In genomic region chr10:129104266-129105045, GRCh38 we compare ENCODE assay signal across 22 cellular contexts.
A peak's percentile ranks its signal among the peaks of the same experiment; 100 is the strongest.
DNase-seq lines count a peak whose midpoint lies in the region; ATAC-seq, FAIRE-seq and TF ChIP-seq lines count a peak whose summit lies in the region.
"Had no signal": no experiment of that assay in that cellular context is flagged by ENCODE, and none has a peak within 500 bp of the region (broad histone marks: within the 10 kb centered on the region; RNA-seq: fewer than 3 reads in every experiment).

No MANE protein-coding gene starts in this region.

- H3K4me3 ChIP-seq in lower lobe of right lung, result no peak overlapping the region
- H3K4me3 ChIP-seq: K562, sigmoid colon had no signal

- no peaks in the 10 kb centered on the region for H3K9me3 ChIP-seq in CD4-positive, alpha-beta T cell (ENCODE audit: control insufficient read depth, low read length)
- H3K9me3 ChIP-seq in lower lobe of right lung, result no peaks in the 10 kb centered on the region
- H3K9me3 ChIP-seq: Caco-2, sigmoid colon had no signal

- peak overlapping the region; percentile 54 for H3K27ac Mint-ChIP-seq in CD4-positive, alpha-beta T cell
- peak overlapping the region; percentile 45 for H3K27ac Mint-ChIP-seq in activated naive CD8-positive, alpha-beta T cell treated with anti-CD3 and anti-CD28 coated beads, Interleukin-2, amount 10 ng/mL, durations not matched to agents 7 days and 5 days
- H3K27ac Mint-ChIP-seq: activated T-helper 2 cell treated with anti-CD3 and anti-CD28 coated beads, Interferon-gamma antibody, Interleukin-2, Interleukin-4, amounts not matched to agents 10 μg/mL and 5 μg/mL and 100 μg/mL, durations not matched to agents 14 hours and 24 hours and 36 hours; natural killer cell treated with Interleukin-12 subunit alpha and Interleukin-12 subunit beta and Interleukin-15 and Interleukin-18, amount 100 ng/mL, for 72 hours; stimulated activated naive B cell treated with anti-CD40 and anti-IgM and Interleukin-4, amounts not matched to agents 10 μg/mL and 1 μg/mL and 100 μg/mL, for 72 hours had no signal

- no peaks in the 10 kb centered on the region for H3K9me3 Mint-ChIP-seq in CD4-positive, alpha-beta T cell
- peaks cover 2% of the 10 kb centered on the region for H3K9me3 Mint-ChIP-seq in activated naive CD8-positive, alpha-beta T cell treated with anti-CD3 and anti-CD28 coated beads, Interleukin-2, amount 10 ng/mL, durations not matched to agents 7 days and 5 days
- H3K9me3 Mint-ChIP-seq: activated T-helper 2 cell treated with anti-CD3 and anti-CD28 coated beads, Interferon-gamma antibody, Interleukin-2, Interleukin-4, amounts not matched to agents 10 μg/mL and 5 μg/mL and 100 μg/mL, durations not matched to agents 14 hours and 24 hours and 36 hours; natural killer cell treated with Interleukin-12 subunit alpha and Interleukin-12 subunit beta and Interleukin-15 and Interleukin-18, amount 100 ng/mL, for 72 hours; stimulated activated naive B cell treated with anti-CD40 and anti-IgM and Interleukin-4, amounts not matched to agents 10 μg/mL and 1 μg/mL and 100 μg/mL, for 72 hours had no signal

- ATAC-seq in CD4-positive, alpha-beta T cell (ENCODE audit: poor library complexity), result no peak
- no peak for ATAC-seq in activated naive CD8-positive, alpha-beta T cell treated with anti-CD3 and anti-CD28 coated beads, Interleukin-2, amount 10 ng/mL, durations not matched to agents 7 days and 5 days (ENCODE audit: low read depth)
- no peak for ATAC-seq in lower lobe of right lung
- no peak for ATAC-seq in HG02840 (IDR thresholded peaks at IDR 0.05; ENCODE audit: low FRiP score, unreplicated experiment)
- ATAC-seq: K562; left cardiac atrium; natural killer cell treated with Interleukin-12 subunit alpha and Interleukin-12 subunit beta and Interleukin-15 and Interleukin-18, amount 100 ng/mL, for 72 hours; stimulated activated naive B cell treated with anti-CD40 and anti-IgM and Interleukin-4, amounts not matched to agents 10 μg/mL and 1 μg/mL and 100 μg/mL, for 72 hours had no signal

- no peaks in the 10 kb centered on the region for H3K27me3 ChIP-seq in CD4-positive, alpha-beta T cell (ENCODE audit: control insufficient read depth, insufficient read depth, low read length)
- H3K27me3 ChIP-seq in lower lobe of right lung (ENCODE audit: low read depth), result no peaks in the 10 kb centered on the region
- H3K27me3 ChIP-seq: sigmoid colon had no signal

- TF ChIP-seq CTCF in C4-2B (conservative IDR thresholded peaks at IDR 0.05) (no peak), lower lobe of right lung (IDR thresholded peaks at IDR 0.05) (no peak), GM20000 (IDR thresholded peaks at IDR 0.05; ENCODE audit: extremely low read depth, missing control alignments) (no peak)
- TF ChIP-seq CTCF in CD4-positive, alpha-beta T cell (IDR thresholded peaks at IDR 0.05), result no peak

- H3K4me1 ChIP-seq in lower lobe of right lung, result peaks cover 22% of the 10 kb centered on the region
- H3K4me1 ChIP-seq: Caco-2, sigmoid colon had no signal

- peak overlapping the region; percentile 24; the same call in 1 of the 2 replicates for H3K27ac ChIP-seq in C4-2B
- H3K27ac ChIP-seq in CD4-positive, alpha-beta T cell (ENCODE audit: low read depth, low read length), result no peak overlapping the region
- peak overlapping the region; percentile 22 for H3K27ac ChIP-seq in lower lobe of right lung

- intact Hi-C loops in CD4-positive, alpha-beta T cell (cut with DNase I, micrococcal nuclease), result no loop called here
- intact Hi-C loops in lower lobe of right lung (cut with DNase I), result no loop called here

- POLR2A ChIA-PET in CD4-positive, alpha-beta T cell (lab: Charles Lee), result no interaction called here
- POLR2A ChIA-PET in activated naive CD8-positive, alpha-beta T cell treated with anti-CD3 and anti-CD28 coated beads, Interleukin-2, amount 10 ng/mL, durations not matched to agents 7 days and 5 days (lab: Charles Lee), result no interaction called here

- DNase-seq in CD4-positive, alpha-beta T cell, result no peak
- DNase-seq in activated naive CD8-positive, alpha-beta T cell treated with anti-CD3 and anti-CD28 coated beads, Interleukin-2, amount 10 ng/mL, durations not matched to agents 7 days and 5 days, result no peak
- DNase-seq in lower lobe of right lung, result no peak
- DNase-seq in GM20000 (ENCODE audit: low spot score), result no peak
- DNase-seq in RCC 7860 (ENCODE audit: low spot score), result no peak
- DNase-seq: activated CD4-positive, CD25-positive, alpha-beta regulatory T cell; Caco-2; cerebellar nuclear complex; effector memory CD4-positive, alpha-beta T cell; left cardiac atrium; NCI-H187 treated with DMSO at 0.1 percent for 48 hours; NCI-H2227 treated with DMSO at 0.1 percent for 48 hours; posterior cingulate gyrus; sigmoid colon; stimulated activated naive B cell treated with anti-CD40 and anti-IgM and Interleukin-4, amounts not matched to agents 10 μg/mL and 1 μg/mL and 100 μg/mL, for 72 hours; trophoblast cell had no signal

- CTCF ChIA-PET in CD4-positive, alpha-beta T cell (lab: Charles Lee), result no interaction called here

- no peak for FAIRE-seq in RCC 7860 (lab: Jason Lieb, UNC)
- FAIRE-seq: H54, K562 had no signal

- no peak overlapping the region for H3K4me3 Mint-ChIP-seq in CD4-positive, alpha-beta T cell
- no peak overlapping the region for H3K4me3 Mint-ChIP-seq in activated naive CD8-positive, alpha-beta T cell treated with anti-CD3 and anti-CD28 coated beads, Interleukin-2, amount 10 ng/mL, durations not matched to agents 7 days and 5 days
- H3K4me3 Mint-ChIP-seq: natural killer cell treated with Interleukin-12 subunit alpha and Interleukin-12 subunit beta and Interleukin-15 and Interleukin-18, amount 100 ng/mL, for 72 hours; stimulated activated naive B cell treated with anti-CD40 and anti-IgM and Interleukin-4, amounts not matched to agents 10 μg/mL and 1 μg/mL and 100 μg/mL, for 72 hours had no signal

- H3K36me3 ChIP-seq in lower lobe of right lung, result no peaks in the 10 kb centered on the region
- H3K36me3 ChIP-seq: sigmoid colon had no signal

- no peaks in the 10 kb centered on the region for H3K27me3 Mint-ChIP-seq in CD4-positive, alpha-beta T cell
- no peaks in the 10 kb centered on the region for H3K27me3 Mint-ChIP-seq in activated naive CD8-positive, alpha-beta T cell treated with anti-CD3 and anti-CD28 coated beads, Interleukin-2, amount 10 ng/mL, durations not matched to agents 7 days and 5 days

- H3K4me1 Mint-ChIP-seq in CD4-positive, alpha-beta T cell (ENCODE audit: low read depth), result peaks cover 24% of the 10 kb centered on the region
- peaks cover 42% of the 10 kb centered on the region for H3K4me1 Mint-ChIP-seq in activated naive CD8-positive, alpha-beta T cell treated with anti-CD3 and anti-CD28 coated beads, Interleukin-2, amount 10 ng/mL, durations not matched to agents 7 days and 5 days
- H3K4me1 Mint-ChIP-seq: stimulated activated naive B cell treated with anti-CD40 and anti-IgM and Interleukin-4, amounts not matched to agents 10 μg/mL and 1 μg/mL and 100 μg/mL, for 72 hours had no signal

- no peaks in the 10 kb centered on the region for H3K36me3 Mint-ChIP-seq in CD4-positive, alpha-beta T cell (ENCODE audit: low read depth)
- peaks cover 14% of the 10 kb centered on the region for H3K36me3 Mint-ChIP-seq in activated naive CD8-positive, alpha-beta T cell treated with anti-CD3 and anti-CD28 coated beads, Interleukin-2, amount 10 ng/mL, durations not matched to agents 7 days and 5 days
- H3K36me3 Mint-ChIP-seq: natural killer cell treated with Interleukin-12 subunit alpha and Interleukin-12 subunit beta and Interleukin-15 and Interleukin-18, amount 100 ng/mL, for 72 hours; stimulated activated naive B cell treated with anti-CD40 and anti-IgM and Interleukin-4, amounts not matched to agents 10 μg/mL and 1 μg/mL and 100 μg/mL, for 72 hours had no signal
